ENCODE assay signal across 21 cellular contexts in the genomic region with DNA sequence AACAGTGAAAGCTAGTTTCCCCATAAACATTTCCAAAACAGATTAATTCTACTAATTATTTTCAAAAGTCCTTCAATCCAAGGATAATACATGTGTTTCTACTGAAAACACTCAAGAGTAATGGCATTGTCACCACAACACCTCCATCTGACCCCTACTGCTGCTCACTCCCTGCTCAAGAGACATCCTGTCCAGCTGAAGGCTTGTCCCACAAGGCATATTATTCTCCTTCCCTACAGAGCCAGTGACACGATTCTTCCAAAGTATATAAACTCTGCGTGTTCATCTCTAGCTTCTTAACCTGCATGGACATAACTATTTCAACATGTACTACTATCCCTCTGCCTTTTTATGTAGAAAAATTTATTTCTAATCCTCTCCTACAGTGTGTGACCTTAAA.
DNase-seq lines count a peak whose midpoint lies in the region; ATAC-seq and TF ChIP-seq lines count a peak whose summit lies in the region.
"Had no signal": no experiment of that assay in that cellular context is flagged by ENCODE, and none has a peak within 500 bp of the region (broad histone marks: within the 10 kb centered on the region; RNA-seq: fewer than 3 reads in every experiment).

No MANE protein-coding gene starts in this region.

- intact Hi-C loops in left ventricle myocardium inferior (cut with micrococcal nuclease): no loop called here
- intact Hi-C loops in Right ventricle myocardium inferior (cut with DNase I): no loop called here
- intact Hi-C loops in right lobe of liver (cut with DNase I): no loop called here

- no peaks in the 10 kb centered on the region for H3K27me3 ChIP-seq in left ventricle myocardium inferior (ENCODE audit: low read depth)
- H3K27me3 ChIP-seq in KMS-11 (ENCODE audit: insufficient read depth, low read depth): no peaks in the 10 kb centered on the region
- no peaks in the 10 kb centered on the region for H3K27me3 ChIP-seq in right lobe of liver
- H3K27me3 ChIP-seq: BE2C; BLaER1 treated with 17β-estradiol and CSF1 and Interleukin-3, amounts not matched to agents 10 nM and 100 nM had no signal

- H3K4me3 ChIP-seq in left ventricle myocardium inferior: no peak overlapping the region
- H3K4me3 ChIP-seq in KMS-11 (IDR thresholded peaks at IDR 0.05; ENCODE audit: insufficient read depth, low read depth, low read length): no peak overlapping the region
- peak overlapping the region in 2 of 3 donors; percentile 38 to 63 for H3K4me3 ChIP-seq in right lobe of liver
- H3K4me3 ChIP-seq: A549; BLaER1 treated with 17β-estradiol and CSF1 and Interleukin-3, amounts not matched to agents 10 nM and 100 nM; HAP-1 had no signal

- DNase-seq in left ventricle myocardium inferior (no peak), Right ventricle myocardium inferior (ENCODE audit: missing footprints) (no peak), right lobe of liver (no peak), omental fat pad (ENCODE audit: low spot score) (no peak), G401 (ENCODE audit: low spot score) (no peak)
- DNase-seq: 8988T; ACHN; AML-193; BE2C; CD4-positive, alpha-beta T cell; CD8-positive, alpha-beta memory T cell; DMS 273 treated with DMSO at 0.1 percent for 48 hours; DMS79; EL; GF-D8; GOT3; HFFc6 had no signal

- ATAC-seq in Right ventricle myocardium inferior (no peak), right lobe of liver (peak; percentile 10 to 54 (median 34)), omental fat pad (ENCODE audit: low FRiP score) (no peak)
- ATAC-seq: A549 had no signal

- no peaks in the 10 kb centered on the region for H3K9me3 ChIP-seq in left ventricle myocardium inferior (replicated peaks)
- H3K9me3 ChIP-seq in right lobe of liver: no peaks in the 10 kb centered on the region
- H3K9me3 ChIP-seq: A549; BE2C; BLaER1 treated with 17β-estradiol and CSF1 and Interleukin-3, amounts not matched to agents 10 nM and 100 nM; HAP-1 had no signal

- H3K4me1 ChIP-seq in left ventricle myocardium inferior (peaks cover 74% of the 10 kb centered on the region), KMS-11 (ENCODE audit: low read depth, poor library complexity, severe bottlenecking) (peaks cover 92% of the 10 kb centered on the region), right lobe of liver (peaks cover 0 to 59% (median 24%) of the 10 kb centered on the region in 4 donors)
- H3K4me1 ChIP-seq: A549, BE2C, HAP-1 had no signal

- no peaks in the 10 kb centered on the region for H4K20me1 ChIP-seq in KMS-11 (ENCODE audit: insufficient read depth)

- in situ Hi-C loops in G401 (cut with HindIII; ENCODE audit: low sequenced_read_pairs): no loop called here

- H2AFZ ChIP-seq in KMS-11 (ENCODE audit: low read depth): no peak overlapping the region

- peak overlapping the region; percentile 19; the same call in 1 of the 2 replicates for H3K4me2 ChIP-seq in KMS-11
- H3K4me2 ChIP-seq: A549 had no signal

- H3K36me3 ChIP-seq in left ventricle myocardium inferior (peaks cover 9% of the 10 kb centered on the region), KMS-11 (ENCODE audit: insufficient read depth) (no peaks in the 10 kb centered on the region), right lobe of liver (peaks cover 0 to 10% (median 0%) of the 10 kb centered on the region in 4 donors)
- H3K36me3 ChIP-seq: BE2C, HAP-1 had no signal

- no peak for TF ChIP-seq POLR2A in right lobe of liver (IDR thresholded peaks at IDR 0.05)

- H3K27ac ChIP-seq in left ventricle myocardium inferior (replicated peaks) (peak overlapping the region; percentile 32), KMS-11 (no peak overlapping the region), right lobe of liver (peak overlapping the region in 2 of 3 donors; percentile 33 to 93)
- H3K27ac ChIP-seq: A549; BLaER1 treated with 17β-estradiol and CSF1 and Interleukin-3, amounts not matched to agents 10 nM and 100 nM had no signal

- TF ChIP-seq CTCF in left ventricle myocardium inferior (IDR thresholded peaks at IDR 0.05; ENCODE audit: borderline replicate concordance) (no peak), KMS-11 (conservative IDR thresholded peaks at IDR 0.05; ENCODE audit: low read depth, low read length) (no peak), right lobe of liver (IDR thresholded peaks at IDR 0.05) (no peak), omental fat pad (IDR thresholded peaks at IDR 0.05) (no peak)

- H3K9ac ChIP-seq in KMS-11: no peak overlapping the region
- H3K9ac ChIP-seq: BLaER1 treated with 17β-estradiol and CSF1 and Interleukin-3, amounts not matched to agents 10 nM and 100 nM had no signal

- 30% methylated on average over 2 of the region's 2 CpGs for whole genome bisulfite sequencing in right lobe of liver (ENCODE audit: insufficient coverage, low coverage, low lambda C conversion rate, missing lambda C conversion rate)

- H3K79me2 ChIP-seq in KMS-11 (ENCODE audit: insufficient read depth, low read depth): peaks cover 6% of the 10 kb centered on the region; the same call in 1 of the 2 replicates

Comparison
In these comparisons a context has a peak if more than half of its experiments do, and no peak if none do; other contexts are left out.
1. H3K4me3 ChIP-seq: peak in right lobe of liver (2 of 3); none in left ventricle myocardium inferior (single experiment) and KMS-11 (single experiment).
2. ATAC-seq: peak in right lobe of liver (4 of 4); none in Right ventricle myocardium inferior (single experiment) and omental fat pad (single experiment).